ENCODE assay signal across 9 cellular contexts in the genomic region with DNA sequence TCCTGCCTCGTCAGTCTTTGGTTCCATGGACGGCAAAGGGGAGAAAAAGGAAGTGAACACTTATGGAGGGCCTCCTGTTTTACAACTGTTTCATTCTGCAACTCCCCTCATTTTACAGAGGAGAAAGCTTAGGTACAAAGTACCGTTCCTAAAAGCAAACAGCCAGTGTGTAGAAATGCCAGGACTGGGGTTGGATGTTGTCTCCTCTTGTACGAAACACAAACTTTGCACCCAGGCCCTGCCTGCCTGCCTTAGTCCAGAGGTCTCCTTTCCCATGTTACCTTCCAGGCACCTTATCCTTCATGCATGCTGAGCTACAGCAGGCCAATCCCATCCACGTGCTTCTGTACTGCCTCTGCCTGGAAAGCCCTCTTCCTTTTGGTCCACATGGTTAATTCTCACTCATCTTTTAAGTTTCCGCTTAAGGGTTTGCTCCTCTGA.
DNase-seq lines count a peak whose midpoint lies in the region; ATAC-seq and TF ChIP-seq lines count a peak whose summit lies in the region.
"Had no signal": no experiment of that assay in that cellular context is flagged by ENCODE, and none has a peak within 500 bp of the region (broad histone marks: within the 10 kb centered on the region; RNA-seq: fewer than 3 reads in every experiment).

No MANE protein-coding gene starts in this region.

- peak overlapping the region; percentile 62 for H3K4me3 Mint-ChIP-seq in activated T-helper 2 cell treated with anti-CD3 and anti-CD28 coated beads, Interferon-gamma antibody, Interleukin-2, Interleukin-4, amounts not matched to agents 10 μg/mL and 5 μg/mL and 100 μg/mL, durations not matched to agents 14 hours and 24 hours and 36 hours (ENCODE audit: low read depth)
- H3K4me3 Mint-ChIP-seq in neural progenitor cell: no peak overlapping the region

- H3K79me2 ChIP-seq in neural progenitor cell (ENCODE audit: low read depth): no peaks in the 10 kb centered on the region

- H3K4me1 ChIP-seq in neural progenitor cell (peaks cover 22% of the 10 kb centered on the region), ovary (ENCODE audit: insufficient read depth) (no peaks in the 10 kb centered on the region)

- ATAC-seq in GM21367 (IDR thresholded peaks at IDR 0.05; ENCODE audit: unreplicated experiment): no peak

- no peaks in the 10 kb centered on the region for H3K36me3 Mint-ChIP-seq in activated T-helper 2 cell treated with anti-CD3 and anti-CD28 coated beads, Interferon-gamma antibody, Interleukin-2, Interleukin-4, amounts not matched to agents 10 μg/mL and 5 μg/mL and 100 μg/mL, durations not matched to agents 14 hours and 24 hours and 36 hours (ENCODE audit: low read depth)
- H3K36me3 Mint-ChIP-seq in neural progenitor cell: no peaks in the 10 kb centered on the region

- H3K4me3 ChIP-seq in HL-60 (replicated peaks; ENCODE audit: insufficient read depth, low read length) (no peak overlapping the region), neural progenitor cell (no peak overlapping the region), ovary (no peak overlapping the region)

- peaks cover 49% of the 10 kb centered on the region for H3K4me1 Mint-ChIP-seq in activated T-helper 2 cell treated with anti-CD3 and anti-CD28 coated beads, Interferon-gamma antibody, Interleukin-2, Interleukin-4, amounts not matched to agents 10 μg/mL and 5 μg/mL and 100 μg/mL, durations not matched to agents 14 hours and 24 hours and 36 hours (ENCODE audit: low read depth)
- H3K4me1 Mint-ChIP-seq in neural progenitor cell: no peaks in the 10 kb centered on the region

- intact Hi-C loops in activated T-helper 2 cell treated with anti-CD3 and anti-CD28 coated beads, Interferon-gamma antibody, Interleukin-2, Interleukin-4, amounts not matched to agents 10 μg/mL and 5 μg/mL and 100 μg/mL, durations not matched to agents 14 hours and 24 hours and 36 hours (cut with micrococcal nuclease): loop anchor here (1.0 to 2.0 kb wide), 7 partner anchors 22 to 611 kb away; a partner anchor contains a TSS
- intact Hi-C loops in ovary (cut with DNase I): no loop called here

- H3K4me2 ChIP-seq in neural progenitor cell: peak overlapping the region; percentile 5

- TF ChIP-seq POLR2A in ovary (IDR thresholded peaks at IDR 0.05): no peak

- no peaks in the 10 kb centered on the region for H3K9me3 ChIP-seq in neural progenitor cell (ENCODE audit: low read depth)
- H3K9me3 ChIP-seq in ovary: no peaks in the 10 kb centered on the region

- H3K36me3 ChIP-seq in neural progenitor cell (no peaks in the 10 kb centered on the region), ovary (no peaks in the 10 kb centered on the region)

- no peak for TF ChIP-seq EP300 in ovary (IDR thresholded peaks at IDR 0.05)

- H2AFZ ChIP-seq in neural progenitor cell (replicated peaks): peak overlapping the region; percentile 82

- H3K27me3 ChIP-seq in HL-60 (ENCODE audit: insufficient read depth, poor library complexity, severe bottlenecking) (no peaks in the 10 kb centered on the region), neural progenitor cell (no peaks in the 10 kb centered on the region), ovary (no peaks in the 10 kb centered on the region)

- H3F3A ChIP-seq in neural progenitor cell (ENCODE audit: low read depth): no peaks in the 10 kb centered on the region

- no peak overlapping the region for H3K9ac ChIP-seq in neural progenitor cell

- TF ChIP-seq CTCF in HL-60 (IDR thresholded peaks at IDR 0.05; ENCODE audit: insufficient read depth, low read length): no peak
- no peak for TF ChIP-seq CTCF in neural progenitor cell (IDR thresholded peaks at IDR 0.05)
- TF ChIP-seq CTCF in ovary (IDR thresholded peaks at IDR 0.05): no peak

- DNase-seq in SIG-M5 treated with dmso at 0.1 percent for 504 hours (lab: John Stamatoyannopoulos, UW; ENCODE audit: unreplicated experiment): peak; percentile 30
- DNase-seq in SIG-M5 (lab: John Stamatoyannopoulos, UW): no peak
- no peak for DNase-seq in HL-60 (ENCODE audit: low read depth in 1 of 2, low spot score in 1 of 2)
- no peak for DNase-seq in activated T-helper 2 cell treated with anti-CD3 and anti-CD28 coated beads, Interferon-gamma antibody, Interleukin-2, Interleukin-4, amounts not matched to agents 10 μg/mL and 5 μg/mL and 100 μg/mL, durations not matched to agents 14 hours and 24 hours and 36 hours (ENCODE audit: low spot score)
- no peak for DNase-seq in neural progenitor cell (ENCODE audit: low spot score)
- no peak for DNase-seq in substantia nigra (lab: John Stamatoyannopoulos, UW)
- DNase-seq in ovary: no peak
- DNase-seq: NCI-H226 had no signal

- no peaks in the 10 kb centered on the region for H4K20me1 ChIP-seq in neural progenitor cell (ENCODE audit: low read depth)

- H3K27ac ChIP-seq in HL-60 (replicated peaks): peak overlapping the region; percentile 65
- no peak overlapping the region for H3K27ac ChIP-seq in neural progenitor cell
- no peak overlapping the region for H3K27ac ChIP-seq in substantia nigra (ENCODE audit: low read depth, low read length, poor library complexity, severe bottlenecking)
- no peak overlapping the region for H3K27ac ChIP-seq in ovary

- WGBS in ovary, 3 donors: 83 to 86% (median 84%) methylated on average over 6 of the region's 6 CpGs

- peaks cover 2% of the 10 kb centered on the region for H3K27me3 Mint-ChIP-seq in activated T-helper 2 cell treated with anti-CD3 and anti-CD28 coated beads, Interferon-gamma antibody, Interleukin-2, Interleukin-4, amounts not matched to agents 10 μg/mL and 5 μg/mL and 100 μg/mL, durations not matched to agents 14 hours and 24 hours and 36 hours (ENCODE audit: low read depth)
- H3K27me3 Mint-ChIP-seq in neural progenitor cell (ENCODE audit: insufficient read depth, low read depth): no peaks in the 10 kb centered on the region

- peak overlapping the region; percentile 95 for H3K27ac Mint-ChIP-seq in activated T-helper 2 cell treated with anti-CD3 and anti-CD28 coated beads, Interferon-gamma antibody, Interleukin-2, Interleukin-4, amounts not matched to agents 10 μg/mL and 5 μg/mL and 100 μg/mL, durations not matched to agents 14 hours and 24 hours and 36 hours
- H3K27ac Mint-ChIP-seq in neural progenitor cell: no peak overlapping the region

- no peaks in the 10 kb centered on the region for H3K9me3 Mint-ChIP-seq in activated T-helper 2 cell treated with anti-CD3 and anti-CD28 coated beads, Interferon-gamma antibody, Interleukin-2, Interleukin-4, amounts not matched to agents 10 μg/mL and 5 μg/mL and 100 μg/mL, durations not matched to agents 14 hours and 24 hours and 36 hours
- H3K9me3 Mint-ChIP-seq in neural progenitor cell: no peaks in the 10 kb centered on the region
